In the genomic region with DNA sequence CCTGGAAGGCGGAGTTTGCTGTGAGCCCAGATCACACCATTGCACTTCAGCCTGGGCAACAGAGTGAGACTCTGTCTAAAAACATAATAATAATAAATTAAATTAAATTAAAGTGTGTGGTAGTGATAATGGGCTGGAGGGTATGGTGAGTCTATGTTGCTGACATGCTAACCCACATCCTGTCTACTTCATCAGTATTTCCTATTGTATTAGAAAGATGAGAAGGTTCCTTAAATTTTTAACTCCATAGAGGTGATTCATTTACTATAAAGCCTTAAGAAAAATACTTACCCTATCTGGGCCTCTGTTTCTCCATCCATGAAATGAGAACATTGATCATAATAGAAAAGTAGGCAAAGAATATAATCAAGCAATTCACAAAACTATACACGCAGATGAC, we compare ENCODE assay signal across 21 cellular contexts.
"Had no signal": no experiment of that assay in that cellular context is flagged by ENCODE, and none has a peak within 500 bp of the region (broad histone marks: within the 10 kb centered on the region; RNA-seq: fewer than 3 reads in every experiment).

No MANE protein-coding gene starts in this region.

- H3K36me3 ChIP-seq: colonic mucosa, prostate gland, thoracic aorta had no signal

- H3K27ac ChIP-seq: colonic mucosa, hepatocyte, prostate gland, right atrium auricular region, thoracic aorta had no signal

- H3K9me3 Mint-ChIP-seq: natural killer cell, type B pancreatic cell had no signal

- ATAC-seq: left ventricle myocardium superior, natural killer cell, WTC11 had no signal

- H3K27ac Mint-ChIP-seq: activated naive CD8-positive, alpha-beta T cell treated with anti-CD3 and anti-CD28 coated beads for 36 hours; activated T-helper 2 cell treated with anti-CD3 and anti-CD28 coated beads, Interferon-gamma antibody, Interleukin-2, Interleukin-4, amounts not matched to agents 10 μg/mL and 5 μg/mL and 100 μg/mL, durations not matched to agents 14 hours and 24 hours and 36 hours; immature natural killer cell; natural killer cell; type B pancreatic cell; WTC11 had no signal

- H3K4me1 Mint-ChIP-seq: activated naive CD8-positive, alpha-beta T cell treated with anti-CD3 and anti-CD28 coated beads for 36 hours had no signal

- H3K4me1 ChIP-seq: colonic mucosa, prostate gland had no signal

- H3K27me3 ChIP-seq: colonic mucosa, hepatocyte, right atrium auricular region had no signal

- H3K4me3 ChIP-seq: colonic mucosa, hepatocyte, prostate gland, right atrium auricular region, thoracic aorta had no signal

- H3K27me3 Mint-ChIP-seq: activated naive CD8-positive, alpha-beta T cell treated with anti-CD3 and anti-CD28 coated beads for 36 hours; type B pancreatic cell had no signal

- H3K4me2 ChIP-seq: hepatocyte had no signal

- DNase-seq: activated naive CD4-positive, alpha-beta T cell treated with Interleukin-2 at 50 U/mL for 16 hours; activated naive CD8-positive, alpha-beta T cell treated with anti-CD3 and anti-CD28 coated beads for 36 hours; activated T-cell treated with anti-CD3 and anti-CD28 coated beads, Interleukin-2, amount 50 U/mL, for 1 hour; colonic mucosa; foreskin fibroblast; glutamatergic neuron; immature natural killer cell; kidney glomerular epithelial cell; left ventricle myocardium superior; midbrain; natural killer cell; stimulated activated CD4-positive, alpha-beta T cell treated with anti-CD3 and anti-CD28 coated beads, Interleukin-4, amount 100 ng/mL, for 24 hours; stimulated activated naive CD4-positive, alpha-beta T cell treated with Interleukin-2 at 50 U/mL for 16 hours; SW 1271 had no signal

- H3K36me3 Mint-ChIP-seq: natural killer cell had no signal

- H3K9me3 ChIP-seq: colonic mucosa, prostate gland had no signal

- H3K4me3 Mint-ChIP-seq: activated naive CD8-positive, alpha-beta T cell treated with anti-CD3 and anti-CD28 coated beads for 36 hours; immature natural killer cell; natural killer cell; type B pancreatic cell; WTC11 had no signal

- H2AFZ ChIP-seq: hepatocyte had no signal

- H3K79me2 ChIP-seq: hepatocyte had no signal
